Comparison of ENCODE assay signal across 9 cellular contexts in genomic region chr13:29507356-29507755, GRCh38.
DNase-seq lines count a peak whose midpoint lies in the region; ATAC-seq and TF ChIP-seq lines count a peak whose summit lies in the region.
"Had no signal": no experiment of that assay in that cellular context is flagged by ENCODE, and none has a peak within 500 bp of the region (broad histone marks: within the 10 kb centered on the region; RNA-seq: fewer than 3 reads in every experiment).

No MANE protein-coding gene starts in this region.

- H3K27me3 ChIP-seq in neural progenitor cell, result no peaks in the 10 kb centered on the region
- H3K27me3 ChIP-seq in breast epithelium, result peaks cover 0 to 25% of the 10 kb centered on the region in 2 donors

- no peak overlapping the region for H3K4me3 ChIP-seq in neural progenitor cell
- H3K4me3 ChIP-seq in breast epithelium, result no peak overlapping the region
- H3K4me3 ChIP-seq: SK-N-MC had no signal

- H3K4me1 ChIP-seq in neural progenitor cell (no peaks in the 10 kb centered on the region), breast epithelium (no peaks in the 10 kb centered on the region)

- no peak overlapping the region for H3K27ac ChIP-seq in neural progenitor cell
- H3K27ac ChIP-seq in breast epithelium, result no peak overlapping the region
- H3K27ac ChIP-seq: SK-N-MC had no signal

- peak overlapping the region; percentile 63 for H3K27ac Mint-ChIP-seq in neural progenitor cell
- no peak overlapping the region for H3K27ac Mint-ChIP-seq in activated T-cell treated with anti-CD3 and anti-CD28 coated beads, Interleukin-2, amount 50 U/mL, for 72 hours

- no peak overlapping the region for H3K4me3 Mint-ChIP-seq in neural progenitor cell
- no peak overlapping the region for H3K4me3 Mint-ChIP-seq in activated T-cell treated with anti-CD3 and anti-CD28 coated beads, Interleukin-2, amount 50 U/mL, for 72 hours

- ATAC-seq in activated T-cell treated with anti-CD3 and anti-CD28 coated beads, Interleukin-2, amount 50 U/mL, for 72 hours (replicated peaks in 1 of 2), result no peak
- no peak for ATAC-seq in HG03159 (IDR thresholded peaks at IDR 0.05; ENCODE audit: unreplicated experiment)

- H3K36me3 ChIP-seq in neural progenitor cell, result no peaks in the 10 kb centered on the region
- no peaks in the 10 kb centered on the region for H3K36me3 ChIP-seq in breast epithelium

- intact Hi-C loops in breast epithelium (cut with DNase I; ENCODE audit: low total_unique reads), result loop anchor here (5.0 kb wide), 1 partner anchor 1460 kb away; no protein-coding TSS in a partner anchor

- no peak for TF ChIP-seq POLR2A in breast epithelium (IDR thresholded peaks at IDR 0.05)

- H3K79me2 ChIP-seq in neural progenitor cell (ENCODE audit: low read depth), result no peaks in the 10 kb centered on the region

- H3K9me3 Mint-ChIP-seq in neural progenitor cell, result no peaks in the 10 kb centered on the region
- no peaks in the 10 kb centered on the region for H3K9me3 Mint-ChIP-seq in activated T-cell treated with anti-CD3 and anti-CD28 coated beads, Interleukin-2, amount 50 U/mL, for 72 hours

- no peaks in the 10 kb centered on the region for H4K20me1 ChIP-seq in neural progenitor cell (ENCODE audit: low read depth)

- no peak overlapping the region for H3K9ac ChIP-seq in neural progenitor cell

- TF ChIP-seq CTCF in neural progenitor cell (IDR thresholded peaks at IDR 0.05), result no peak
- no peak for TF ChIP-seq CTCF in breast epithelium (IDR thresholded peaks at IDR 0.05)

- H3K36me3 Mint-ChIP-seq in neural progenitor cell, result peaks cover 3% of the 10 kb centered on the region
- no peaks in the 10 kb centered on the region for H3K36me3 Mint-ChIP-seq in activated T-cell treated with anti-CD3 and anti-CD28 coated beads, Interleukin-2, amount 50 U/mL, for 72 hours (ENCODE audit: insufficient read depth in 2 of 2)

- peaks cover 38% of the 10 kb centered on the region for H3K4me1 Mint-ChIP-seq in neural progenitor cell
- peaks cover 6% of the 10 kb centered on the region for H3K4me1 Mint-ChIP-seq in activated T-cell treated with anti-CD3 and anti-CD28 coated beads, Interleukin-2, amount 50 U/mL, for 72 hours (ENCODE audit: low read depth)

- H3F3A ChIP-seq in neural progenitor cell (ENCODE audit: low read depth), result no peaks in the 10 kb centered on the region

- peak; percentile 71 for DNase-seq in DMS79 treated with DMSO at 0.1 percent for 48 hours (lab: John Stamatoyannopoulos, UW)
- DNase-seq in NCI-H146 treated with DMSO at 0.1 percent for 48 hours (lab: John Stamatoyannopoulos, UW; ENCODE audit: unreplicated experiment), result peak; percentile 40
- peak; percentile 76 to 88 for DNase-seq in SHP77 (lab: John Stamatoyannopoulos, UW)
- no peak for DNase-seq in neural progenitor cell (ENCODE audit: low spot score)
- DNase-seq in epidermal melanocyte (ENCODE audit: insufficient read length, low spot score), result no peak
- no peak for DNase-seq in activated T-cell treated with anti-CD3 and anti-CD28 coated beads, Interleukin-2, amount 50 U/mL, for 72 hours
- DNase-seq in breast epithelium (ENCODE audit: low spot score in 2 of 2), result no peak

- H3K4me2 ChIP-seq in neural progenitor cell, result no peak overlapping the region

- H3K27me3 Mint-ChIP-seq in neural progenitor cell (ENCODE audit: insufficient read depth, low read depth), result no peaks in the 10 kb centered on the region
- H3K27me3 Mint-ChIP-seq in activated T-cell treated with anti-CD3 and anti-CD28 coated beads, Interleukin-2, amount 50 U/mL, for 72 hours (ENCODE audit: low read depth), result peaks cover 11% of the 10 kb centered on the region

- H3K9me3 ChIP-seq in neural progenitor cell (ENCODE audit: low read depth) (no peaks in the 10 kb centered on the region), breast epithelium (no peaks in the 10 kb centered on the region)

- H2AFZ ChIP-seq in neural progenitor cell (replicated peaks), result no peak overlapping the region

Comparison
In these comparisons a context has a peak if more than half of its experiments do, and no peak if none do; other contexts are left out.
1. DNase-seq: peak in DMS79 treated with DMSO at 0.1 percent for 48 hours (single experiment), NCI-H146 treated with DMSO at 0.1 percent for 48 hours (single experiment) and SHP77 (2 of 2); none in neural progenitor cell (single experiment), epidermal melanocyte (single experiment), activated T-cell treated with anti-CD3 and anti-CD28 coated beads, Interleukin-2, amount 50 U/mL, for 72 hours (0 of 2) and breast epithelium (0 of 2).